ENCODE assay signal across 1 cellular context in the genomic region with DNA sequence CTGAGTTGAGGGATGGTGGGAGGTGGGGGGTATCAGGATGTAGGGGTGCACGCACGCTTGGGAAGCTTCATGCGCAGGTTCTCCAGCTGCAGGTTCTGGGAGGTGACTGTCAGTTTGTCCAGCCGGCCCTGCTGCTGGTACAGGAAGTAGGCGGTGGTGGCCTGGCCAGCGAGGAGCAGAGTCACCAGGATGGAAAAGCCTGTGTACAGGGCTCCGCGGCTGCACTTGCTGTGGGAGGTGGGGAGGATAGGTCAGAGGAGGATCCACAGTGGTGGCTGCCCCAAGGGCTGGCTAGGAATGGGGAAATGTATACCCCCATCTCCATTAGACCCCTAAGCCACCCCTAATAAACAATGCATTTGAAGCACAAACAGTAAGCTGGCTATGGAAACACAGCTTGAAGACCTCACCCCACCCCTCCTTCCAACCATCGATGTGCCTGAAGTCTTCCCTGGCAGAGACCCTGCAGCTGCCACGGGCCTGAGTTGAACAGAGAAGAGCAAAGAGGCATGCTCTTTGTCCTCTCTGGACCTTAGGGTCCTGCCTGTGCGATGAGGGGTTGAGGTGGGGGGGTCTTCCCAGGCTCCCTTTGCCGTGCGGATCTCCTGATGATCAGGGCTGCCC.
TF ChIP-seq lines count a peak whose summit lies in the region.

No MANE protein-coding gene starts in this region.

TF ChIP-seq in GM12878, 131 proteins besides CTCF, POLR2A, EP300 and RAD21 (continued from another document):
- no peak for TF ChIP-seq ZBTB33 (IDR thresholded peaks at IDR 0.05)
- no peak for TF ChIP-seq ZBTB40 (IDR thresholded peaks at IDR 0.05; ENCODE audit: borderline replicate concordance)
- TF ChIP-seq BCLAF1 (IDR thresholded peaks at IDR 0.05): no peak
- TF ChIP-seq POU2F2 (IDR thresholded peaks at IDR 0.05; ENCODE audit: borderline replicate concordance, low read depth, low read length): peak; percentile 84
- TF ChIP-seq IRF4 (IDR thresholded peaks at IDR 0.05; ENCODE audit: low read depth, low read length): no peak; the same call in 1 of the 2 replicates
- TF ChIP-seq KDM1A (IDR thresholded peaks at IDR 0.05; ENCODE audit: borderline replicate concordance): no peak
- no peak for TF ChIP-seq CHD2 (IDR thresholded peaks at IDR 0.05; ENCODE audit: borderline replicate concordance, low read depth, low read length)
- TF ChIP-seq NR2C2 (IDR thresholded peaks at IDR 0.05; ENCODE audit: borderline replicate concordance, control insufficient read depth, insufficient read length, low read depth): no peak
- no peak for TF ChIP-seq CEBPB (IDR thresholded peaks at IDR 0.05; ENCODE audit: borderline replicate concordance in 1 of 2, low read depth in 2 of 2, low read length in 2 of 2)
- no peak for TF ChIP-seq HDAC6 (IDR thresholded peaks at IDR 0.05; ENCODE audit: unreplicated experiment)
- no peak; the same call in 1 of the 2 replicates for TF ChIP-seq EED (IDR thresholded peaks at IDR 0.05; ENCODE audit: low read depth)
- TF ChIP-seq MYB (IDR thresholded peaks at IDR 0.05; ENCODE audit: borderline replicate concordance, low read depth, low read length): no peak
- no peak for TF ChIP-seq FOXK2 (IDR thresholded peaks at IDR 0.05)
- TF ChIP-seq, protein P1, sequence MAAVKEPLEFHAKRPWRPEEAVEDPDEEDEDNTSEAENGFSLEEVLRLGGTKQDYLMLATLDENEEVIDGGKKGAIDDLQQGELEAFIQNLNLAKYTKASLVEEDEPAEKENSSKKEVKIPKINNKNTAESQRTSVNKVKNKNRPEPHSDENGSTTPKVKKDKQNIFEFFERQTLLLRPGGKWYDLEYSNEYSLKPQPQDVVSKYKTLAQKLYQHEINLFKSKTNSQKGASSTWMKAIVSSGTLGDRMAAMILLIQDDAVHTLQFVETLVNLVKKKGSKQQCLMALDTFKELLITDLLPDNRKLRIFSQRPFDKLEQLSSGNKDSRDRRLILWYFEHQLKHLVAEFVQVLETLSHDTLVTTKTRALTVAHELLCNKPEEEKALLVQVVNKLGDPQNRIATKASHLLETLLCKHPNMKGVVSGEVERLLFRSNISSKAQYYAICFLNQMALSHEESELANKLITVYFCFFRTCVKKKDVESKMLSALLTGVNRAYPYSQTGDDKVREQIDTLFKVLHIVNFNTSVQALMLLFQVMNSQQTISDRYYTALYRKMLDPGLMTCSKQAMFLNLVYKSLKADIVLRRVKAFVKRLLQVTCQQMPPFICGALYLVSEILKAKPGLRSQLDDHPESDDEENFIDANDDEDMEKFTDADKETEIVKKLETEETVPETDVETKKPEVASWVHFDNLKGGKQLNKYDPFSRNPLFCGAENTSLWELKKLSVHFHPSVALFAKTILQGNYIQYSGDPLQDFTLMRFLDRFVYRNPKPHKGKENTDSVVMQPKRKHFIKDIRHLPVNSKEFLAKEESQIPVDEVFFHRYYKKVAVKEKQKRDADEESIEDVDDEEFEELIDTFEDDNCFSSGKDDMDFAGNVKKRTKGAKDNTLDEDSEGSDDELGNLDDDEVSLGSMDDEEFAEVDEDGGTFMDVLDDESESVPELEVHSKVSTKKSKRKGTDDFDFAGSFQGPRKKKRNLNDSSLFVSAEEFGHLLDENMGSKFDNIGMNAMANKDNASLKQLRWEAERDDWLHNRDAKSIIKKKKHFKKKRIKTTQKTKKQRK (IDR thresholded peaks at IDR 0.05; ENCODE audit: low read depth, low read length): no peak
